In the genomic region with DNA sequence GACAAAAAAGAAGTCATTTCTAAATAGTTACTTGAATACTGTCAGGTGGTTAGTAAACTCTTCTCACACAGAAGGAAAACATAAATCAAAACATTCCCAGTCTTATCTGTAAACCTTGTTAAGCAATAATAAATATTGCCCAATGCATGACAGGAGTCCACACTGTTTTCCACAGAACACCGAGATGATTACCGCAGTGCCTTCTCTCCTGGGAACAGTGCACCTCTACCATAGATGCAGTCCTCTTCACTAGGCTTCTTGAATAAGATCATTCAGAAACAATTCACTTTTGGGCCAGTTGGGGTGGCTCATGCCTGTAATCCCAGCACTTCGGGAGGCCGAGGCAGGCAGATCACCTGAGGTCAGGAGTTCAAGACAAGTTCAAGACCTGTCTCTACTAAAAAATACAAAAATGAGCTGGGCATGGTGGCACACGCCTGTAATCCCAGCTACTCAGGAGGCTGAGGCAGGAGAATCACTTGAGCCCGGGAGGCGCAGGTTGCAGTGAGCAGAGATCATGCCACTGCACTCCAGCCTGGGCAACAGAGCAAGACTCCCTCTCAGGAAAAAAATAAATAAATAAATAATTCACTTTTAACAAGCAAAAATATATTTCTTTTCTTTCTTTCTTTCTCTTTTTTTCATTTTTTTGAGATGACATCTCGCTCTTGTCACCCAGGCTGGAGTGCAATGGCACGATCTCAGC, we compare ENCODE assay signal across 6 cellular contexts. TPM values are rescaled to one million over a fixed set of nuclear protein-coding genes. Genes with fewer than 3 reads are reported as not detected.
DNase-seq lines count a peak whose midpoint lies in the region; ATAC-seq and TF ChIP-seq lines count a peak whose summit lies in the region.
"Not testable (repeated sequence)": the region's sequence is repeated elsewhere in the genome, so short reads cannot be mapped to it uniquely, and the experiment has no call there.

No MANE protein-coding gene starts in this region.

- H3K27ac ChIP-seq in adrenal gland: peak overlapping the region in 1 of 5 donors; percentile 35
- H3K27ac ChIP-seq in hepatocyte, psoas muscle: not testable (repeated sequence)
- peak overlapping the region; percentile 61 to 92 (median 79) for H3K27ac ChIP-seq in right lobe of liver

- ATAC-seq in right lobe of liver (peak; percentile 95 to 99 (median 98)), psoas muscle (peak; percentile 34 to 51 (median 39))

- not testable (repeated sequence) for H3K79me2 ChIP-seq in hepatocyte

- H3K4me1 ChIP-seq in adrenal gland (replicated peaks in 1 of 2); hepatocyte (ENCODE audit: insufficient read depth); psoas muscle: not testable (repeated sequence)
- H3K4me1 ChIP-seq in right lobe of liver: peaks cover 0 to 14% (median 3%) of the 10 kb centered on the region in 4 donors

- H3K27me3 ChIP-seq in adrenal gland; hepatocyte; right lobe of liver; psoas muscle (ENCODE audit: insufficient read depth in 3 of 3, low read length in 2 of 3): not testable (repeated sequence)

- H3K9me3 ChIP-seq in adrenal gland (replicated peaks in 1 of 3); hepatocyte (ENCODE audit: low read depth); right lobe of liver; psoas muscle: not testable (repeated sequence)

- H3K9me2 ChIP-seq in hepatocyte (replicated peaks; ENCODE audit: insufficient read depth): not testable (repeated sequence)

- not testable (repeated sequence) for TF ChIP-seq CTCF in adrenal gland (IDR thresholded peaks at IDR 0.05); epithelial cell of esophagus (IDR thresholded peaks at IDR 0.05; ENCODE audit: insufficient read depth, low read depth, low read length, missing control alignments); hepatocyte (IDR thresholded peaks at IDR 0.05; ENCODE audit: poor library complexity); right lobe of liver (IDR thresholded peaks at IDR 0.05); psoas muscle (IDR thresholded peaks at IDR 0.05)

- intact Hi-C loops in adrenal gland (cut with DNase I); right lobe of liver (cut with DNase I); psoas muscle (cut with DNase I): not testable (repeated sequence)

- not testable (repeated sequence) for H2AFZ ChIP-seq in hepatocyte

- TF ChIP-seq POLR2A in adrenal gland (IDR thresholded peaks at IDR 0.05); right lobe of liver (IDR thresholded peaks at IDR 0.05): not testable (repeated sequence)

- H3K36me3 ChIP-seq in adrenal gland (replicated peaks in 1 of 2); hepatocyte (replicated peaks; ENCODE audit: insufficient read depth, low read depth); right lobe of liver: not testable (repeated sequence)
- H3K36me3 ChIP-seq in psoas muscle (ENCODE audit: insufficient read depth in 1 of 2, low read depth in 1 of 2): peaks cover 3 to 22% of the 10 kb centered on the region in 2 donors

- H4K20me1 ChIP-seq in hepatocyte (ENCODE audit: insufficient read depth, poor library complexity, severe bottlenecking): not testable (repeated sequence)

- WGBS in adrenal gland, 4 donors: 70 to 82% (median 74%) methylated on average over 9 of the region's 9 CpGs
- WGBS in hepatocyte (ENCODE audit: low lambda C conversion rate, missing lambda C conversion rate): 81% methylated on average over 9 of the region's 9 CpGs
- WGBS in right lobe of liver (ENCODE audit: insufficient coverage, low coverage, low lambda C conversion rate, missing lambda C conversion rate): 61% methylated on average over 6 of the region's 9 CpGs
- WGBS in psoas muscle, 3 donors: 87 to 92% (median 91%) methylated on average over 9 of the region's 9 CpGs

- not testable (repeated sequence) for H3K4me2 ChIP-seq in hepatocyte

- H3K4me3 ChIP-seq in adrenal gland; epithelial cell of esophagus (ENCODE audit: low read length); hepatocyte; psoas muscle: not testable (repeated sequence)
- peak overlapping the region in 1 of 3 donors; percentile 3 for H3K4me3 ChIP-seq in right lobe of liver

- DNase-seq in HuH-7.5 (ENCODE audit: low spot score) (peak; percentile 64), adrenal gland (peak in 4 of 7 donors; percentile 17 to 55 (median 35)), epithelial cell of esophagus (ENCODE audit: low read depth) (peak; percentile 10), hepatocyte (ENCODE audit: low spot score) (peak; percentile 44), right lobe of liver (peak in 1 of 3 donors; percentile 68)
- not testable (repeated sequence) for DNase-seq in psoas muscle

RNA-seq across cellular contexts. Expression of a gene that starts 8.6 kb away (rescaled TPM):
- 1 to 10 TPM; 3.7 to 9.0 (median 4.1) TPM for total RNA-seq in adrenal gland
- 1 to 10 TPM in 1 of 3 donors, under 1 TPM in 2; 0.47 to 2.7 (median 0.88) TPM for polyA plus RNA-seq in adrenal gland
- total RNA-seq in hepatocyte: 1.00 and 1.5 TPM in 2 replicates
- 0.07 TPM in 1 of 2 replicates, not detected in the other for polyA plus RNA-seq in hepatocyte
- total RNA-seq in right lobe of liver: 1 to 10 TPM; 1.1 to 3.3 (median 1.4) TPM
- total RNA-seq in psoas muscle: 1 to 10 TPM in 2 of 4 donors, under 1 TPM in 2; 0.51 to 1.3 (median 1.0) TPM
- 1 to 10 TPM in 1 of 3 donors, under 1 TPM in 2; 0.29 to 1.9 (median 0.38) TPM for polyA plus RNA-seq in psoas muscle
